Comparison of ENCODE assay signal across 16 cellular contexts in genomic region chr1:40435471-40435870, GRCh38. TPM values are rescaled to one million over a fixed set of nuclear protein-coding genes. Genes with fewer than 3 reads are reported as not detected.
DNase-seq lines count a peak whose midpoint lies in the region; ATAC-seq and TF ChIP-seq lines count a peak whose summit lies in the region.
"Had no signal": no experiment of that assay in that cellular context is flagged by ENCODE, and none has a peak within 500 bp of the region (broad histone marks: within the 10 kb centered on the region; RNA-seq: fewer than 3 reads in every experiment).

No MANE protein-coding gene starts in this region.

- no peak overlapping the region for H3K9ac ChIP-seq in fibroblast of lung (ENCODE audit: insufficient read depth, low read length)

- ATAC-seq in HG02840 (IDR thresholded peaks at IDR 0.05; ENCODE audit: low FRiP score, unreplicated experiment) (no peak), GM18498 (IDR thresholded peaks at IDR 0.05; ENCODE audit: unreplicated experiment) (no peak), GM19351 (IDR thresholded peaks at IDR 0.05; ENCODE audit: unreplicated experiment) (no peak)

- no peaks in the 10 kb centered on the region for H3K4me1 ChIP-seq in fibroblast of lung (ENCODE audit: control insufficient read depth, extremely low read depth, insufficient read depth, low read length)
- H3K4me1 ChIP-seq in hepatocyte (ENCODE audit: insufficient read depth), result no peaks in the 10 kb centered on the region

- H4K20me1 ChIP-seq in fibroblast of lung (ENCODE audit: control insufficient read depth, extremely low read depth, insufficient read depth, low read length) (no peaks in the 10 kb centered on the region), hepatocyte (ENCODE audit: insufficient read depth, poor library complexity, severe bottlenecking) (no peaks in the 10 kb centered on the region)

- no peaks in the 10 kb centered on the region for H3K9me3 ChIP-seq in fibroblast of lung (ENCODE audit: control insufficient read depth, insufficient read depth, low read depth, low read length)
- H3K9me3 ChIP-seq in hepatocyte (ENCODE audit: low read depth), result no peaks in the 10 kb centered on the region

- H3K4me2 ChIP-seq in fibroblast of lung (ENCODE audit: extremely low read depth, insufficient read depth, low read length) (no peak overlapping the region), hepatocyte (no peak overlapping the region)

- TF ChIP-seq CTCF in fibroblast of lung (conservative IDR thresholded peaks at IDR 0.05 in 1 of 2, IDR thresholded peaks at IDR 0.05 in 1 of 2; ENCODE audit: low read depth in 1 of 2, low read length in 2 of 2) (no peak), hepatocyte (IDR thresholded peaks at IDR 0.05; ENCODE audit: poor library complexity) (no peak)

- H3K79me2 ChIP-seq in fibroblast of lung (ENCODE audit: control insufficient read depth, insufficient read depth, low read length) (no peaks in the 10 kb centered on the region), hepatocyte (no peaks in the 10 kb centered on the region)

- DNase-seq in AG20443 (ENCODE audit: low spot score), result peak; percentile 18
- DNase-seq in amniotic epithelial cell (ENCODE audit: low read depth), result peak; percentile 13
- peak; percentile 21 to 93 for DNase-seq in fibroblast of lung (ENCODE audit: low read depth in 2 of 2)
- DNase-seq in non-pigmented ciliary epithelial cell (ENCODE audit: low read depth), result peak; percentile 60
- DNase-seq in hepatocyte (ENCODE audit: low spot score), result no peak
- DNase-seq: H9; NCI-H187 treated with DMSO at 0.1 percent for 48 hours; NCI-H345; NCI-H69; NK-92 treated with Interleukin-12 subunit alpha and Interleukin-12 subunit beta, amount 100 ng/mL, for 24 hours; SHP77 had no signal

- H3K27ac ChIP-seq in fibroblast of lung (ENCODE audit: insufficient read depth, low read length) (no peak overlapping the region), hepatocyte (no peak overlapping the region)
- H3K27ac ChIP-seq: C4-2B, HL-60 had no signal

- WGBS in hepatocyte (ENCODE audit: low lambda C conversion rate, missing lambda C conversion rate), result 92% methylated on average over 5 of the region's 5 CpGs

- H3K36me3 ChIP-seq in fibroblast of lung (ENCODE audit: control insufficient read depth, insufficient read depth, low read length), result no peaks in the 10 kb centered on the region
- no peaks in the 10 kb centered on the region for H3K36me3 ChIP-seq in hepatocyte (replicated peaks; ENCODE audit: insufficient read depth, low read depth)

- H2AFZ ChIP-seq in fibroblast of lung (ENCODE audit: low read length), result no peak overlapping the region
- no peak overlapping the region for H2AFZ ChIP-seq in hepatocyte

- H3K27me3 ChIP-seq in fibroblast of lung (ENCODE audit: control insufficient read depth, insufficient read depth, low read length) (no peaks in the 10 kb centered on the region), hepatocyte (no peaks in the 10 kb centered on the region)

- no peak overlapping the region for H3K4me3 ChIP-seq in fibroblast of lung (replicated peaks in 1 of 4; ENCODE audit: control extremely low read depth in 1 of 4, insufficient read depth in 1 of 4, low read depth in 3 of 4, low read length in 4 of 4)
- no peak overlapping the region for H3K4me3 ChIP-seq in hepatocyte

- no peaks in the 10 kb centered on the region for H3K9me2 ChIP-seq in hepatocyte (replicated peaks; ENCODE audit: insufficient read depth)

RNA-seq across cellular contexts. Expression of gene ZFP69B, which starts 14.8 kb away (rescaled TPM):
- total RNA-seq in fibroblast of lung (1.3 and 2.5 TPM in 2 replicates), hepatocyte (3.2 and 5.0 TPM in 2 replicates)
- polyA plus RNA-seq in fibroblast of lung (2.7 and 3.5 TPM in 2 replicates), hepatocyte (1.1 and 4.8 TPM in 2 replicates)
- 1.5 and 1.7 TPM in 2 replicates for polyA plus RNA-seq in fibroblast of lung (2012)
- 1.0 TPM in 1 of 2 replicates, not detected in the other for polyA minus RNA-seq in fibroblast of lung (ENCODE audit: low replicate concordance)

RNA-seq across cellular contexts. Expression of gene ZFP69, which starts 41.6 kb away (rescaled TPM):
- 4.3 and 4.4 TPM in 2 replicates for total RNA-seq in fibroblast of lung
- polyA plus RNA-seq in fibroblast of lung, result 2.6 TPM in 2 replicates
- 2.0 and 2.2 TPM in 2 replicates for polyA plus RNA-seq in fibroblast of lung (2012)
- polyA minus RNA-seq in fibroblast of lung (ENCODE audit: low replicate concordance), result 0.59 TPM in 1 of 2 replicates, not detected in the other
- total RNA-seq in hepatocyte, result 2.1 and 2.3 TPM in 2 replicates
- polyA plus RNA-seq in hepatocyte, result 1.3 and 1.4 TPM in 2 replicates
